14 cellular contexts compared by ENCODE assay signal in genomic region chr21:20968391-20968790, GRCh38. TPM values are rescaled to one million over a fixed set of nuclear protein-coding genes. Genes with fewer than 3 reads are reported as not detected.
DNase-seq lines count a peak whose midpoint lies in the region; ATAC-seq and TF ChIP-seq lines count a peak whose summit lies in the region.
"Had no signal": no experiment of that assay in that cellular context is flagged by ENCODE, and none has a peak within 500 bp of the region (broad histone marks: within the 10 kb centered on the region; RNA-seq: fewer than 3 reads in every experiment).

No MANE protein-coding gene starts in this region.

- H2AFZ ChIP-seq in neuron (ENCODE audit: low read depth, low read length), result peak overlapping the region; percentile 98

- H3K4me1 ChIP-seq in neuron (ENCODE audit: insufficient read depth, low read length), result peaks cover 15% of the 10 kb centered on the region
- H3K4me1 ChIP-seq in HAP-1, result no peaks in the 10 kb centered on the region
- H3K4me1 ChIP-seq: stomach had no signal

- peak overlapping the region in 57 of 59 donors; percentile 23 to 97 (median 91) for H3K27ac ChIP-seq in dorsolateral prefrontal cortex
- H3K27ac ChIP-seq: stomach had no signal

- intact Hi-C loops in dorsolateral prefrontal cortex (cut with DNase I), result loop anchor here in 1 of 2 donors (2.0 kb wide), 2 partner anchors 22 to 66 kb away; no protein-coding TSS in a partner anchor

- H3K9me3 ChIP-seq in neuron (ENCODE audit: low read length) (no peaks in the 10 kb centered on the region), HAP-1 (no peaks in the 10 kb centered on the region)

- H3K4me1 Mint-ChIP-seq in HFFc6 (ENCODE audit: low read depth), result peaks cover 15% of the 10 kb centered on the region; the same call in 1 of the 2 replicates
- H3K4me1 Mint-ChIP-seq in activated CD8-positive, alpha-beta T cell treated with anti-CD3 and anti-CD28 coated beads, Interleukin-2, amount 10 ng/mL, durations not matched to agents 7 days and 5 days (ENCODE audit: low read depth), result no peaks in the 10 kb centered on the region
- H3K4me1 Mint-ChIP-seq: naive thymus-derived CD8-positive, alpha-beta T cell had no signal

- no peaks in the 10 kb centered on the region for H3K27me3 Mint-ChIP-seq in HFFc6 (ENCODE audit: insufficient read depth)
- H3K27me3 Mint-ChIP-seq in activated CD8-positive, alpha-beta T cell treated with anti-CD3 and anti-CD28 coated beads, Interleukin-2, amount 10 ng/mL, durations not matched to agents 7 days and 5 days (ENCODE audit: low read depth), result no peaks in the 10 kb centered on the region

- peak overlapping the region; percentile 45; the same call in 1 of the 2 replicates for H3K4me3 Mint-ChIP-seq in HFFc6
- H3K4me3 Mint-ChIP-seq in activated CD8-positive, alpha-beta T cell treated with anti-CD3 and anti-CD28 coated beads, Interleukin-2, amount 10 ng/mL, durations not matched to agents 7 days and 5 days, result no peak overlapping the region
- H3K4me3 Mint-ChIP-seq: naive thymus-derived CD8-positive, alpha-beta T cell had no signal

- TF ChIP-seq CTCF in HFFc6 (IDR thresholded peaks at IDR 0.05) (no peak), dorsolateral prefrontal cortex (IDR thresholded peaks at IDR 0.05 in 54 of 56, conservative IDR thresholded peaks at IDR 0.05 in 2 of 56; ENCODE audit: low read depth in 1 of 56, partially characterized antibody in 56 of 56) (peak in 1 of 56 donors; percentile 13)

- H3K9me3 Mint-ChIP-seq in HFFc6, result no peaks in the 10 kb centered on the region
- H3K9me3 Mint-ChIP-seq in activated CD8-positive, alpha-beta T cell treated with anti-CD3 and anti-CD28 coated beads, Interleukin-2, amount 10 ng/mL, durations not matched to agents 7 days and 5 days (ENCODE audit: insufficient read depth), result no peaks in the 10 kb centered on the region
- H3K9me3 Mint-ChIP-seq: naive thymus-derived CD8-positive, alpha-beta T cell had no signal

- H3K36me3 Mint-ChIP-seq in HFFc6 (ENCODE audit: low read depth), result no peaks in the 10 kb centered on the region
- H3K36me3 Mint-ChIP-seq in activated CD8-positive, alpha-beta T cell treated with anti-CD3 and anti-CD28 coated beads, Interleukin-2, amount 10 ng/mL, durations not matched to agents 7 days and 5 days (ENCODE audit: low read depth), result no peaks in the 10 kb centered on the region
- H3K36me3 Mint-ChIP-seq: naive thymus-derived CD8-positive, alpha-beta T cell had no signal

- CTCF ChIA-PET in activated CD8-positive, alpha-beta T cell treated with anti-CD3 and anti-CD28 coated beads, Interleukin-2, amount 10 ng/mL, durations not matched to agents 7 days and 5 days (lab: Charles Lee), result no interaction called here

- no peak for ATAC-seq in activated CD8-positive, alpha-beta T cell treated with anti-CD3 and anti-CD28 coated beads, Interleukin-2, amount 10 ng/mL, durations not matched to agents 7 days and 5 days
- ATAC-seq: naive thymus-derived CD8-positive, alpha-beta T cell had no signal

- no peaks in the 10 kb centered on the region for H3K36me3 ChIP-seq in neuron (ENCODE audit: insufficient read depth, low read length)
- no peaks in the 10 kb centered on the region for H3K36me3 ChIP-seq in HAP-1 (replicated peaks)
- H3K36me3 ChIP-seq: stomach had no signal

- DNase-seq in HFFc6 (no peak), SK-MEL-5 (ENCODE audit: low read depth, low spot score) (peak; percentile 8), dorsolateral prefrontal cortex (peak in 2 of 10 donors; percentile 27 to 35), HAP-1 (ENCODE audit: low spot score in 2 of 2) (no peak), NCI-H146 treated with DMSO at 0.1 percent for 48 hours (lab: John Stamatoyannopoulos, UW; ENCODE audit: unreplicated experiment) (no peak), SHP77 (lab: John Stamatoyannopoulos, UW) (no peak)
- no peak for DNase-seq in activated CD8-positive, alpha-beta T cell treated with anti-CD3 and anti-CD28 coated beads, Interleukin-2, amount 10 ng/mL, durations not matched to agents 7 days and 5 days
- DNase-seq: activated naive CD4-positive, alpha-beta T cell; naive thymus-derived CD8-positive, alpha-beta T cell; NCI-H2029; NCI-H526 treated with DMSO at 0.1 percent for 48 hours; stomach had no signal

- H3K27ac Mint-ChIP-seq in HFFc6, result peak overlapping the region; percentile 40; the same call in 1 of the 2 replicates
- no peak overlapping the region for H3K27ac Mint-ChIP-seq in activated CD8-positive, alpha-beta T cell treated with anti-CD3 and anti-CD28 coated beads, Interleukin-2, amount 10 ng/mL, durations not matched to agents 7 days and 5 days
- H3K27ac Mint-ChIP-seq: naive thymus-derived CD8-positive, alpha-beta T cell had no signal

- H3K4me3 ChIP-seq in dorsolateral prefrontal cortex (peak overlapping the region in 6 of 59 donors; percentile 9 to 26 (median 13)), neuron (ENCODE audit: low read length) (peak overlapping the region; percentile 26), HAP-1 (no peak overlapping the region)
- H3K4me3 ChIP-seq: stomach had no signal

- POLR2A ChIA-PET in activated CD8-positive, alpha-beta T cell treated with anti-CD3 and anti-CD28 coated beads, Interleukin-2, amount 10 ng/mL, durations not matched to agents 7 days and 5 days (lab: Charles Lee), result no interaction called here

- in situ Hi-C loops in SK-MEL-5 (cut with HindIII; ENCODE audit: low pct_unique_long_range_greater_than_20kb, low sequenced_read_pairs), result no loop called here
- in situ Hi-C loops in HAP-1 (cut with MboI; ENCODE audit: low sequenced_read_pairs), result no loop called here

- no peaks in the 10 kb centered on the region for H3K27me3 ChIP-seq in dorsolateral prefrontal cortex
- H3K27me3 ChIP-seq in neuron (ENCODE audit: insufficient read depth, low read length), result no peaks in the 10 kb centered on the region
- H3K27me3 ChIP-seq in HAP-1 (ENCODE audit: low read depth), result no peaks in the 10 kb centered on the region
- H3K27me3 ChIP-seq: stomach had no signal

RNA-seq across cellular contexts. Expression of gene NCAM2, which starts 29.8 kb away (rescaled TPM):
- 10 to 100 TPM in 1 of 6 experiments, 1 to 10 TPM in 5; 2.2 to 10.2 (median 8.8) TPM for total RNA-seq in HFFc6 (2021; fragmentation: NEBNext Ultra II Directional; extraction: Animal tissue kit (Norgen Biotek cat#: 25700))
- total RNA-seq in SK-MEL-5 (2014; rRNA removed; shearing (Covaris generic)), result 5.2 and 7.3 TPM in 2 replicates
- 2.1 and 3.8 TPM in 2 replicates for polyA plus RNA-seq in SK-MEL-5 (2015; cell fraction: cytosol; rRNA removed)
- polyA plus RNA-seq in SK-MEL-5 (2015; cell fraction: nucleus; rRNA removed), result 0.46 and 3.7 TPM in 2 replicates
- total RNA-seq in dorsolateral prefrontal cortex, result 100 to 1,000 TPM; 102 to 293 (median 180) TPM
- total RNA-seq in activated CD8-positive, alpha-beta T cell treated with anti-CD3 and anti-CD28 coated beads, Interleukin-2, amount 10 ng/mL, durations not matched to agents 7 days and 5 days, result not detected
- total RNA-seq: HT-29; naive thymus-derived CD8-positive, alpha-beta T cell had no signal
- polyA plus RNA-seq: naive thymus-derived CD8-positive, alpha-beta T cell had no signal

Comparison
In these comparisons a context has a peak if more than half of its experiments do, and no peak if none do; other contexts are left out.
1. RNA of gene NCAM2, which starts 29.8 kb away (total RNA-seq): 102 to 293 TPM in dorsolateral prefrontal cortex; 2.2 to 10.2 TPM in HFFc6, 5.2 to 7.3 TPM in SK-MEL-5 and not detected in activated CD8-positive, alpha-beta T cell treated with anti-CD3 and anti-CD28 coated beads, Interleukin-2, amount 10 ng/mL, durations not matched to agents 7 days and 5 days; every median in the first group is over 4 times any median in the second.